22 cellular contexts compared by ENCODE assay signal in genomic region chr2:2635025-2635528, GRCh38.
A peak's percentile ranks its signal among the peaks of the same experiment; 100 is the strongest.
DNase-seq lines count a peak whose midpoint lies in the region; ATAC-seq, FAIRE-seq and TF ChIP-seq lines count a peak whose summit lies in the region.
"Had no signal": no experiment of that assay in that cellular context is flagged by ENCODE, and none has a peak within 500 bp of the region (broad histone marks: within the 10 kb centered on the region; RNA-seq: fewer than 3 reads in every experiment).

No MANE protein-coding gene starts in this region.

- POLR2A ChIA-PET in K562 (lab: Yijun Ruan, JAX), result no interaction called here

- H3K9me3 ChIP-seq in K562 (replicated peaks; ENCODE audit: control insufficient read depth, insufficient read depth, low read depth, low read length) (no peaks in the 10 kb centered on the region), endodermal cell (ENCODE audit: control insufficient read depth, low read length) (no peaks in the 10 kb centered on the region), neuronal stem cell (replicated peaks in 1 of 2; ENCODE audit: control insufficient read depth in 2 of 2, insufficient read depth in 1 of 2, low read depth in 1 of 2, low read length in 2 of 2) (no peaks in the 10 kb centered on the region), spleen (no peaks in the 10 kb centered on the region)
- H3K9me3 ChIP-seq: BLaER1, Caco-2 had no signal

- no peak for TF ChIP-seq CTCF in K562 (IDR thresholded peaks at IDR 0.05 in 2 of 3, conservative IDR thresholded peaks at IDR 0.05 in 1 of 3; ENCODE audit: insufficient read depth in 2 of 3, low read depth in 1 of 3, low read length in 3 of 3)
- TF ChIP-seq CTCF in endodermal cell (conservative IDR thresholded peaks at IDR 0.05), result no peak
- no peak for TF ChIP-seq CTCF in spleen (IDR thresholded peaks at IDR 0.05 in 8 of 11, conservative IDR thresholded peaks at IDR 0.05 in 3 of 11)

- H3K4me3 Mint-ChIP-seq in endodermal cell, result no peak overlapping the region
- H3K4me3 Mint-ChIP-seq: B cell; CD4-positive, CD25-positive, alpha-beta regulatory T cell; CD8-positive, alpha-beta T cell; GM23338; H9; HFFc6 had no signal

- no peak overlapping the region for H3K14ac ChIP-seq in neuronal stem cell (ENCODE audit: low read length)

- H3K4me2 ChIP-seq in K562 (ENCODE audit: insufficient read depth, low read length) (no peak overlapping the region), neuronal stem cell (ENCODE audit: insufficient read depth, low read length, poor library complexity, severe bottlenecking) (no peak overlapping the region)
- H3K4me2 ChIP-seq: BLaER1, GM23338 had no signal

- H3K36me3 ChIP-seq in K562 (ENCODE audit: control insufficient read depth, insufficient read depth, low read length) (no peaks in the 10 kb centered on the region), endodermal cell (ENCODE audit: control insufficient read depth, insufficient read depth, low read length) (no peaks in the 10 kb centered on the region), neuronal stem cell (replicated peaks in 1 of 2; ENCODE audit: control insufficient read depth in 2 of 2, insufficient read depth in 2 of 2, low read length in 2 of 2) (no peaks in the 10 kb centered on the region), spleen (no peaks in the 10 kb centered on the region)
- H3K36me3 ChIP-seq: BLaER1 had no signal

- no peak overlapping the region for H2BK120ac ChIP-seq in neuronal stem cell (ENCODE audit: low read depth, low read length)

- intact Hi-C loops in K562 (cut with micrococcal nuclease) (no loop called here), spleen (cut with DNase I; ENCODE audit: low total_unique reads) (no loop called here)

- H3K27me3 Mint-ChIP-seq in endodermal cell (ENCODE audit: insufficient read depth), result peaks cover 1% of the 10 kb centered on the region

- H3K79me1 ChIP-seq in neuronal stem cell (ENCODE audit: low read depth, low read length), result no peaks in the 10 kb centered on the region

- H3K9me3 Mint-ChIP-seq in endodermal cell, result no peaks in the 10 kb centered on the region
- H3K9me3 Mint-ChIP-seq: CD8-positive, alpha-beta T cell had no signal

- H3K9ac ChIP-seq in K562 (ENCODE audit: insufficient read depth in 1 of 2, low read depth in 2 of 2, low read length in 2 of 2) (no peak overlapping the region), endodermal cell (ENCODE audit: extremely low read depth, low read length, poor library complexity, severe bottlenecking) (no peak overlapping the region), neuronal stem cell (ENCODE audit: low read depth, low read length, poor library complexity) (no peak overlapping the region)
- H3K9ac ChIP-seq: BLaER1 had no signal

- 0% methylated on average over 5 of the region's 6 CpGs for WGBS in K562 (ENCODE audit: insufficient coverage, low coverage, missing lambda C conversion rate)
- 92 to 95% methylated on average over 2 to 6 of the region's 6 CpGs for WGBS in endodermal cell (ENCODE audit: insufficient coverage in 1 of 2, insufficient read length in 1 of 2), 2 experiments
- no CpG with 5 or more reads among the region's 6 CpGs for WGBS in neuronal stem cell (ENCODE audit: extremely low coverage in 2 of 2, insufficient read length in 2 of 2, insufficient replicate concordance in 1 of 2), 2 donors
- 81 to 92% (median 91%) methylated on average over 4 to 6 of the region's 6 CpGs for WGBS in spleen, 5 donors

- TF ChIP-seq RAD21 in K562 (CRISPR knock-in tag; conservative IDR thresholded peaks at IDR 0.05 in 1 of 2, IDR thresholded peaks at IDR 0.05 in 1 of 2), result no peak

- no peak overlapping the region for H3K18ac ChIP-seq in neuronal stem cell (ENCODE audit: low read length)

- FAIRE-seq in K562 (lab: Jason Lieb, UNC), result no peak
- FAIRE-seq: D721Med, GM12891, GM18507 had no signal

- H3K4ac ChIP-seq in neuronal stem cell (ENCODE audit: low read length), result no peak overlapping the region

- H3K27ac Mint-ChIP-seq in endodermal cell, result no peak overlapping the region
- H3K27ac Mint-ChIP-seq: B cell; CD4-positive, CD25-positive, alpha-beta regulatory T cell; CD8-positive, alpha-beta T cell; GM23338; H9; HFFc6 had no signal

- no peak overlapping the region for H2AFZ ChIP-seq in K562 (ENCODE audit: low read depth, low read length)
- no peak overlapping the region for H2AFZ ChIP-seq in neuronal stem cell (ENCODE audit: low read length)
- H2AFZ ChIP-seq: GM23338 had no signal

- ATAC-seq in K562, result no peak
- ATAC-seq in HG02884 (IDR thresholded peaks at IDR 0.05; ENCODE audit: unreplicated experiment), result no peak
- ATAC-seq: CD8-positive, alpha-beta T cell; GM23338; HCT116 had no signal

- H3K27me3 ChIP-seq in K562 (ENCODE audit: control insufficient read depth in 2 of 2, insufficient read depth in 2 of 2, low read length in 2 of 2) (peaks cover 3 to 67% of the 10 kb centered on the region in 2 experiments; a peak in 4 of 5 replicates), endodermal cell (ENCODE audit: control insufficient read depth, insufficient read depth, low read length, poor library complexity, severe bottlenecking) (no peaks in the 10 kb centered on the region), neuronal stem cell (ENCODE audit: control insufficient read depth in 3 of 3, insufficient read depth in 3 of 3, low read depth in 1 of 3, low read length in 3 of 3) (no peaks in the 10 kb centered on the region), spleen (replicated peaks in 1 of 7) (peaks cover 0 to 7% (median 0%) of the 10 kb centered on the region in 7 donors)
- H3K27me3 ChIP-seq: BLaER1 had no signal

- H2BK15ac ChIP-seq in neuronal stem cell (ENCODE audit: low read length), result no peak overlapping the region

- no peak overlapping the region for H3K4me3 ChIP-seq in K562
- no peak overlapping the region for H3K4me3 ChIP-seq in endodermal cell (ENCODE audit: low read length)
- H3K4me3 ChIP-seq in neuronal stem cell (ENCODE audit: low read length in 2 of 2), result no peak overlapping the region
- no peak overlapping the region for H3K4me3 ChIP-seq in spleen
- H3K4me3 ChIP-seq: BLaER1, GM23338 had no signal

- no peak overlapping the region for H2AK5ac ChIP-seq in neuronal stem cell (ENCODE audit: low read depth, low read length)

- H3K36me3 Mint-ChIP-seq in endodermal cell (ENCODE audit: low read depth), result no peaks in the 10 kb centered on the region
- H3K36me3 Mint-ChIP-seq: CD4-positive, CD25-positive, alpha-beta regulatory T cell; CD8-positive, alpha-beta T cell had no signal

- no peak overlapping the region for H2BK12ac ChIP-seq in neuronal stem cell (ENCODE audit: low read length)

- TF ChIP-seq POLR2A in K562 (conservative IDR thresholded peaks at IDR 0.05), result no peak
- TF ChIP-seq POLR2A in spleen (IDR thresholded peaks at IDR 0.05), result no peak

- H3K4me1 ChIP-seq in K562 (replicated peaks in 1 of 2; ENCODE audit: control insufficient read depth in 2 of 2, insufficient read depth in 2 of 2, low read length in 2 of 2) (no peaks in the 10 kb centered on the region), endodermal cell (ENCODE audit: control insufficient read depth, insufficient read depth, low read length) (no peaks in the 10 kb centered on the region), neuronal stem cell (ENCODE audit: control insufficient read depth in 2 of 2, insufficient read depth in 1 of 2, low read depth in 1 of 2, low read length in 2 of 2) (peaks cover 0 to 15% of the 10 kb centered on the region in 2 donors), spleen (peaks cover 0 to 9% (median 0%) of the 10 kb centered on the region in 6 donors)
- H3K4me1 ChIP-seq: Caco-2 had no signal

- H3K4me1 Mint-ChIP-seq in endodermal cell, result no peaks in the 10 kb centered on the region
- H3K4me1 Mint-ChIP-seq: B cell; CD4-positive, CD25-positive, alpha-beta regulatory T cell had no signal

- peak overlapping the region; percentile 58 for H4K91ac ChIP-seq in neuronal stem cell (ENCODE audit: low read depth, low read length, poor library complexity)

- H2BK5ac ChIP-seq in neuronal stem cell (ENCODE audit: low read length), result no peak overlapping the region

- no peaks in the 10 kb centered on the region for H4K20me1 ChIP-seq in K562 (replicated peaks; ENCODE audit: control insufficient read depth, insufficient read depth, low read length)
- H4K20me1 ChIP-seq: BLaER1 had no signal

- no peaks in the 10 kb centered on the region for H3K79me2 ChIP-seq in K562 (ENCODE audit: control insufficient read depth, insufficient read depth, low read length)

- peak overlapping the region; percentile 25 for H3K23ac ChIP-seq in neuronal stem cell (ENCODE audit: low read depth, low read length, poor library complexity)

- DNase-seq in K562 (ENCODE audit: extremely low read depth in 1 of 4, low spot score in 3 of 4) (no peak), endodermal cell (peak; percentile 17), neuronal stem cell (ENCODE audit: low spot score) (no peak), spleen (no peak), mucosa of gallbladder (ENCODE audit: low spot score) (no peak)
- DNase-seq: Caco-2; CD4-positive, CD25-positive, alpha-beta regulatory T cell; CD8-positive, alpha-beta T cell; DMS53; DMS79 treated with DMSO at 0.1 percent for 48 hours; GF-D8; H9; HFFc6 had no signal

- no peak overlapping the region for H4K8ac ChIP-seq in neuronal stem cell (ENCODE audit: low read depth, low read length)

- in situ Hi-C loops in K562 (cut with MboI), result no loop called here

- no TSS peak for BruUV-seq in K562 (replicated peaks; lab: Mats Ljungman, UMichigan)

- no peaks in the 10 kb centered on the region for H3K9me1 ChIP-seq in K562 (ENCODE audit: control insufficient read depth, insufficient read depth, low read length)

- no peak overlapping the region for H3K27ac ChIP-seq in K562 (ENCODE audit: extremely low read depth, low read depth, low read length)
- no peak overlapping the region for H3K27ac ChIP-seq in endodermal cell (ENCODE audit: low read depth, low read length)
- no peak overlapping the region for H3K27ac ChIP-seq in neuronal stem cell (replicated peaks; ENCODE audit: low read length)
- no peak overlapping the region for H3K27ac ChIP-seq in spleen
- H3K27ac ChIP-seq: BLaER1, C4-2B had no signal

- no peak for TF ChIP-seq EP300 in K562 (IDR thresholded peaks at IDR 0.05; ENCODE audit: low read length)

- CTCF ChIA-PET in K562 (lab: Yijun Ruan, JAX; ENCODE audit: low intra/inter-chr PET ratio), result no interaction called here

TF ChIP-seq in K562, 482 proteins besides CTCF, POLR2A, EP300 and RAD21 (continues in another document):
- TF ChIP-seq MCM5 (IDR thresholded peaks at IDR 0.05; ENCODE audit: low read depth), result no peak
- peak; percentile 89 for TF ChIP-seq ZNF134 (CRISPR knock-in tag; conservative IDR thresholded peaks at IDR 0.05)
